In genomic region chr10:91210435-91210834, GRCh38 we compare ENCODE assay signal across 8 cellular contexts. TPM values are rescaled to one million over a fixed set of nuclear protein-coding genes. Genes with fewer than 3 reads are reported as not detected.
DNase-seq lines count a peak whose midpoint lies in the region; ATAC-seq and TF ChIP-seq lines count a peak whose summit lies in the region.

No MANE protein-coding gene starts in this region.

- no peak overlapping the region for H3K4me3 Mint-ChIP-seq in Calu3 (ENCODE audit: low read depth, unreplicated experiment)

- no TSS peak for BruUV-seq in Calu3 (replicated peaks; lab: Mats Ljungman, UMichigan)

- no peak overlapping the region for H3K27ac Mint-ChIP-seq in Calu3 (ENCODE audit: unreplicated experiment)

- no peaks in the 10 kb centered on the region for H3K4me1 ChIP-seq in foreskin keratinocyte

- intact Hi-C loops in Calu3 (cut with micrococcal nuclease; ENCODE audit: unreplicated experiment): loop anchor here (10.0 kb wide), 1 partner anchor 46 kb away; no protein-coding TSS in a partner anchor

- ATAC-seq in GM19455 (IDR thresholded peaks at IDR 0.05; ENCODE audit: unreplicated experiment): peak; percentile 84
- peak; percentile 89 for ATAC-seq in HG03280 (IDR thresholded peaks at IDR 0.05; ENCODE audit: unreplicated experiment)
- ATAC-seq in stimulated activated naive CD8-positive, alpha-beta T cell treated with anti-CD3 and anti-CD28 coated beads, Interleukin-15, Interleukin-2, amounts not matched to agents 100 U/mL and 50 U/mL, for 24 hours: no peak
- no peak for ATAC-seq in foreskin keratinocyte

- H3K36me3 Mint-ChIP-seq in Calu3 (ENCODE audit: insufficient read depth, unreplicated experiment): no peaks in the 10 kb centered on the region

- H3K27me3 ChIP-seq in foreskin keratinocyte: peaks cover 10% of the 10 kb centered on the region

- H3K27ac ChIP-seq in foreskin keratinocyte: no peak overlapping the region

- H3K9me3 Mint-ChIP-seq in Calu3 (ENCODE audit: low read depth, unreplicated experiment): no peaks in the 10 kb centered on the region

- TF ChIP-seq CTCF in Calu3 (IDR thresholded peaks at IDR 0.05; ENCODE audit: unreplicated experiment) (no peak), foreskin keratinocyte (conservative IDR thresholded peaks at IDR 0.05) (no peak)

- DNase-seq in Calu3 (peak; percentile 6), NCI-H774 (lab: John Stamatoyannopoulos, UW) (peak; percentile 80), foreskin keratinocyte (no peak), kidney glomerular epithelial cell (lab: John Stamatoyannopoulos, UW) (no peak), ecto neural progenitor cell (ENCODE audit: low spot score) (no peak)
- peak; percentile 21 for DNase-seq in stimulated activated naive CD8-positive, alpha-beta T cell treated with anti-CD3 and anti-CD28 coated beads, Interleukin-15, Interleukin-2, amounts not matched to agents 100 U/mL and 50 U/mL, for 24 hours

- CTCF ChIA-PET in Calu3 (lab: Charles Lee): no interaction called here

- H3K27me3 Mint-ChIP-seq in Calu3 (ENCODE audit: unreplicated experiment): no peaks in the 10 kb centered on the region

- H3K4me1 Mint-ChIP-seq in Calu3 (ENCODE audit: low read depth, unreplicated experiment): no peaks in the 10 kb centered on the region

RNA-seq across cellular contexts. Expression of gene PCGF5, which starts 10.0 kb away (rescaled TPM):
- 19.5 and 20.6 TPM in 2 replicates for total RNA-seq in Calu3 (2022)
- 8.7 and 13.3 TPM in 2 replicates for total RNA-seq in foreskin keratinocyte
- 7.9 and 11.1 TPM in 2 replicates for polyA plus RNA-seq in foreskin keratinocyte

Comparison
In these comparisons a context has a peak if more than half of its experiments do, and no peak if none do; other contexts are left out.
1. DNase-seq: peak in Calu3 (single experiment), NCI-H774 (single experiment) and stimulated activated naive CD8-positive, alpha-beta T cell treated with anti-CD3 and anti-CD28 coated beads, Interleukin-15, Interleukin-2, amounts not matched to agents 100 U/mL and 50 U/mL, for 24 hours (single experiment); none in foreskin keratinocyte (0 of 2), kidney glomerular epithelial cell (single experiment) and ecto neural progenitor cell (single experiment).
2. ATAC-seq: peak in GM19455 (single experiment) and HG03280 (single experiment); none in stimulated activated naive CD8-positive, alpha-beta T cell treated with anti-CD3 and anti-CD28 coated beads, Interleukin-15, Interleukin-2, amounts not matched to agents 100 U/mL and 50 U/mL, for 24 hours (single experiment) and foreskin keratinocyte (single experiment).